In the genomic region with DNA sequence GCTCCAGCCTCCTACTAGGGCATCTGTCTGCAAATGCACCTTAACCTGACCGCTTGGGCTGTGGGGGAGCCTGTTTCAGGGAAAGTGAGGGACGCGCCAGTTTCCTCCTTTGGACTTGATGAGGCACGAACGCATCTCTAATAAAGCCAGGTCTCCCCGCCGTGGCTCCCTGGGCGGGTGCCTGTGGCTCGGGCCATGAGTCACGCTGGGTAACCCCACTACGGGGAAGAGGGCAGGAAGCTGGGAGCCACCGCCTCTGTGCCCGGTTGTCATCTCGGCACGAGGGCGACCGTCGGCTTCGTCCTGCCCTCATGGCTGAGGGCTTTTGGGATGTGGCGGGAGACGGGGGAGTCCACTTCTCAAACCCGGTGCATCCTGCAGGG, we compare ENCODE assay signal across 9 cellular contexts. TPM values are rescaled to one million over a fixed set of nuclear protein-coding genes. Genes with fewer than 3 reads are reported as not detected.
DNase-seq lines count a peak whose midpoint lies in the region; ATAC-seq and TF ChIP-seq lines count a peak whose summit lies in the region.
"Had no signal": no experiment of that assay in that cellular context is flagged by ENCODE, and none has a peak within 500 bp of the region (broad histone marks: within the 10 kb centered on the region; RNA-seq: fewer than 3 reads in every experiment).

No MANE protein-coding gene starts in this region.

- no peaks in the 10 kb centered on the region for H3K9me3 Mint-ChIP-seq in type B pancreatic cell

- no peaks in the 10 kb centered on the region for H3K27me3 Mint-ChIP-seq in type B pancreatic cell

- intact Hi-C loops in cardiac septum (cut with DNase I) = loop anchor here (2.0 kb wide), 1 partner anchor 21 kb away; no protein-coding TSS in a partner anchor

- no peak overlapping the region for H3K4me3 Mint-ChIP-seq in type B pancreatic cell

- H3K36me3 Mint-ChIP-seq in type B pancreatic cell = no peaks in the 10 kb centered on the region

- H3K36me3 ChIP-seq in SJCRH30 = no peaks in the 10 kb centered on the region

- no peak overlapping the region for H3K27ac Mint-ChIP-seq in type B pancreatic cell

- ATAC-seq in HG02588 (IDR thresholded peaks at IDR 0.05; ENCODE audit: unreplicated experiment) = no peak

- H3K27me3 ChIP-seq in SJCRH30 = no peaks in the 10 kb centered on the region

- TF ChIP-seq CTCF in type B pancreatic cell (conservative IDR thresholded peaks at IDR 0.05) = no peak

- no peaks in the 10 kb centered on the region for H3K9me3 ChIP-seq in SJCRH30 (replicated peaks)

- H3K4me1 ChIP-seq in SJCRH30 = peaks cover 18% of the 10 kb centered on the region; the same call in 1 of the 2 replicates

- H3K4me3 ChIP-seq in SJCRH30 = no peak overlapping the region
- H3K4me3 ChIP-seq: SK-N-MC had no signal

- peaks cover 10% of the 10 kb centered on the region for H3K4me1 Mint-ChIP-seq in type B pancreatic cell (ENCODE audit: unreplicated experiment)

- DNase-seq in HT-29 (ENCODE audit: low spot score) (peak; percentile 78), cardiac septum (ENCODE audit: low spot score) (peak; percentile 92), type B pancreatic cell (ENCODE audit: extremely low spot score, unreplicated experiment) (no peak), NCI-H1105 (lab: John Stamatoyannopoulos, UW) (no peak), SJCRH30 (no peak)
- DNase-seq in activated CD8-positive, alpha-beta memory T cell treated with anti-CD3 and anti-CD28 coated beads, Interleukin-2, amount 50 U/mL, for 1 hour (ENCODE audit: extremely low read depth) = peak; percentile 45
- DNase-seq in stimulated activated CD8-positive, alpha-beta memory T cell treated with anti-CD3 and anti-CD28 coated beads, Interleukin-12 subunit alpha, Interleukin-12 subunit beta, amount 100 ng/mL, for 24 hours (ENCODE audit: extremely low read depth) = peak; percentile 52

- no peak overlapping the region for H3K27ac ChIP-seq in SJCRH30
- H3K27ac ChIP-seq: SK-N-MC had no signal

RNA-seq across cellular contexts. Expression of a gene that starts 12.1 kb away (rescaled TPM):
- 39.8 and 57.7 TPM in 2 replicates for total RNA-seq in HT-29 (2014; rRNA removed; shearing (Covaris generic))
- total RNA-seq in cardiac septum (29.7 TPM), type B pancreatic cell (ENCODE audit: low replicate concordance) (36.5 and 53.1 TPM in 2 replicates)
- 25.8 and 28.5 TPM in 2 replicates for total RNA-seq in SJCRH30 (2014; rRNA removed; shearing (Covaris generic))

RNA-seq across cellular contexts. Expression of a gene that starts 50.9 kb away (rescaled TPM):
- 37.9 and 43.5 TPM in 2 replicates for total RNA-seq in HT-29 (2014; rRNA removed; shearing (Covaris generic))
- total RNA-seq in cardiac septum (33.7 TPM), type B pancreatic cell (ENCODE audit: low replicate concordance) (74.6 and 95.0 TPM in 2 replicates)
- 44.5 and 47.7 TPM in 2 replicates for total RNA-seq in SJCRH30 (2014; rRNA removed; shearing (Covaris generic))

Comparison
In these comparisons a context has a peak if more than half of its experiments do, and no peak if none do; other contexts are left out.
1. DNase-seq: peak in HT-29 (single experiment), activated CD8-positive, alpha-beta memory T cell treated with anti-CD3 and anti-CD28 coated beads, Interleukin-2, amount 50 U/mL, for 1 hour (single experiment), cardiac septum (single experiment) and stimulated activated CD8-positive, alpha-beta memory T cell treated with anti-CD3 and anti-CD28 coated beads, Interleukin-12 subunit alpha, Interleukin-12 subunit beta, amount 100 ng/mL, for 24 hours (single experiment); none in type B pancreatic cell (single experiment), NCI-H1105 (single experiment) and SJCRH30 (0 of 2).